26 cellular contexts compared by ENCODE assay signal in the genomic region with DNA sequence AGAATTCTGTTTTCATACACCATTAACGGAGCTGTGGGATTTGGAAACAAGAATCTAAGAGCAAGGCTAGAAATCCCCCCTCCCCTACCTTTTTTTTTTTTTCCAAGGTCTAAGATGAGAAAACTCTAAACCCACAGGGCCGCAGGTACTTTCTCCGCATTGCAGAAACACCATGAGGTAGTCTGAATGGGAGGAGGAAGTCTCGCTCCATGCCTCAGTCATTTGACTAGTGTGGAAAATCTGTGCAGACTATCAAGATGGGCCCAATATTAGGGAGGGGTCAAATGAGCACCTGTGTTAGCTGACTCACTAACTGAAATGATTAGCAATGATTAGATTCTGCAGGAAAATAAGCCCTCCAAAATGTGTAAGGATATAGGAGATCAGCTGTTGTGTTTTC. TPM values are rescaled to one million over a fixed set of nuclear protein-coding genes. Genes with fewer than 3 reads are reported as not detected.
DNase-seq lines count a peak whose midpoint lies in the region; ATAC-seq and TF ChIP-seq lines count a peak whose summit lies in the region.
"Had no signal": no experiment of that assay in that cellular context is flagged by ENCODE, and none has a peak within 500 bp of the region (broad histone marks: within the 10 kb centered on the region; RNA-seq: fewer than 3 reads in every experiment).

No MANE protein-coding gene starts in this region.

- H3K4ac ChIP-seq in mesendoderm (ENCODE audit: low read depth, low read length): no peak overlapping the region

- H4K8ac ChIP-seq in mesendoderm (ENCODE audit: low read depth, low read length): no peak overlapping the region

- intact Hi-C loops in activated CD4-positive, alpha-beta T cell treated with anti-CD3 and anti-CD28 coated beads, Interleukin-2, amount 10 ng/mL, durations not matched to agents 24 days and 14 days (cut with micrococcal nuclease): loop anchor here (5.0 to 10.0 kb wide), 2 partner anchors 219 to 236 kb away; no protein-coding TSS in a partner anchor
- intact Hi-C loops in CD8-positive, alpha-beta T cell (cut with DNase I, micrococcal nuclease): no loop called here

- peak overlapping the region; percentile 90 for H3K27ac Mint-ChIP-seq in activated CD4-positive, alpha-beta T cell treated with anti-CD3 and anti-CD28 coated beads, Interleukin-2, amount 10 ng/mL, durations not matched to agents 24 days and 14 days
- H3K27ac Mint-ChIP-seq in CD8-positive, alpha-beta T cell: peak overlapping the region; percentile 32
- H3K27ac Mint-ChIP-seq in central memory CD8-positive, alpha-beta T cell (ENCODE audit: low read depth): peak overlapping the region; percentile 81
- no peak overlapping the region for H3K27ac Mint-ChIP-seq in mesothelial cell of epicardium
- H3K27ac Mint-ChIP-seq: T-helper 2 cell treated with Interferon-gamma antibody and Interleukin-4, amounts not matched to agents 5 μg/mL and 100 μg/mL, for 36 hours had no signal

- H3K27me3 Mint-ChIP-seq in activated CD4-positive, alpha-beta T cell treated with anti-CD3 and anti-CD28 coated beads, Interleukin-2, amount 10 ng/mL, durations not matched to agents 24 days and 14 days: no peaks in the 10 kb centered on the region
- no peaks in the 10 kb centered on the region for H3K27me3 Mint-ChIP-seq in CD8-positive, alpha-beta T cell (ENCODE audit: low read depth)
- no peaks in the 10 kb centered on the region for H3K27me3 Mint-ChIP-seq in central memory CD8-positive, alpha-beta T cell
- H3K27me3 Mint-ChIP-seq in mesothelial cell of epicardium (ENCODE audit: low read depth): no peaks in the 10 kb centered on the region
- H3K27me3 Mint-ChIP-seq: naive B cell had no signal

- no peaks in the 10 kb centered on the region for H3K36me3 ChIP-seq in CD8-positive, alpha-beta T cell (ENCODE audit: insufficient read depth, low read length)
- H3K36me3 ChIP-seq in mesendoderm (ENCODE audit: control insufficient read depth, insufficient read depth, low read length): no peaks in the 10 kb centered on the region
- H3K36me3 ChIP-seq: adrenal gland, brain microvascular endothelial cell, suprapubic skin had no signal

- H3K4me3 Mint-ChIP-seq in activated CD4-positive, alpha-beta T cell treated with anti-CD3 and anti-CD28 coated beads, Interleukin-2, amount 10 ng/mL, durations not matched to agents 24 days and 14 days: no peak overlapping the region
- no peak overlapping the region for H3K4me3 Mint-ChIP-seq in CD8-positive, alpha-beta T cell
- H3K4me3 Mint-ChIP-seq in central memory CD8-positive, alpha-beta T cell: no peak overlapping the region
- H3K4me3 Mint-ChIP-seq in mesothelial cell of epicardium: no peak overlapping the region
- H3K4me3 Mint-ChIP-seq: naive B cell; T-helper 2 cell treated with Interferon-gamma antibody and Interleukin-4, amounts not matched to agents 5 μg/mL and 100 μg/mL, for 36 hours had no signal

- H3K4me1 ChIP-seq in CD8-positive, alpha-beta T cell (ENCODE audit: insufficient read depth, low read length): no peaks in the 10 kb centered on the region
- H3K4me1 ChIP-seq in mesendoderm (ENCODE audit: control insufficient read depth, low read depth, low read length): no peaks in the 10 kb centered on the region
- H3K4me1 ChIP-seq: adrenal gland, foreskin keratinocyte, suprapubic skin had no signal

- DNase-seq in activated CD4-positive, alpha-beta T cell treated with anti-CD3 and anti-CD28 coated beads, Interleukin-2, amount 10 ng/mL, durations not matched to agents 24 days and 14 days: no peak
- DNase-seq in activated CD4-positive, alpha-beta T cell treated with anti-CD3 and anti-CD28 coated beads, Interleukin-2, amount 50 U/mL, for 4 hours: no peak
- DNase-seq in CD8-positive, alpha-beta T cell: no peak
- DNase-seq in central memory CD8-positive, alpha-beta T cell (ENCODE audit: low spot score in 2 of 2): no peak
- no peak for DNase-seq in cerebellar nuclear complex (lab: John Stamatoyannopoulos, UW)
- DNase-seq in mesothelial cell of epicardium (ENCODE audit: low spot score in 2 of 2, unreplicated experiment in 2 of 2): no peak
- no peak for DNase-seq in mesendoderm
- DNase-seq: adrenal gland; AML-193; brain microvascular endothelial cell; DMS53; effector memory CD4-positive, alpha-beta T cell; foreskin keratinocyte; GDM1; left cardiac atrium; MM.1S; naive B cell; NCI-H1417; NCI-H2081 treated with DMSO at 0.1 percent for 48 hours had no signal

- H3K36me3 Mint-ChIP-seq in activated CD4-positive, alpha-beta T cell treated with anti-CD3 and anti-CD28 coated beads, Interleukin-2, amount 10 ng/mL, durations not matched to agents 24 days and 14 days (ENCODE audit: low read depth): peaks cover 10% of the 10 kb centered on the region
- H3K36me3 Mint-ChIP-seq in CD8-positive, alpha-beta T cell: peaks cover 40% of the 10 kb centered on the region
- peaks cover 23% of the 10 kb centered on the region for H3K36me3 Mint-ChIP-seq in central memory CD8-positive, alpha-beta T cell (ENCODE audit: insufficient read depth)
- peaks cover 3% of the 10 kb centered on the region for H3K36me3 Mint-ChIP-seq in mesothelial cell of epicardium
- H3K36me3 Mint-ChIP-seq: naive B cell had no signal

- H3K79me2 ChIP-seq in mesendoderm (ENCODE audit: control insufficient read depth, insufficient read depth, low read length): no peaks in the 10 kb centered on the region

- H2BK15ac ChIP-seq in mesendoderm (replicated peaks; ENCODE audit: low read depth): no peak overlapping the region

- no peaks in the 10 kb centered on the region for H3K27me3 ChIP-seq in CD8-positive, alpha-beta T cell (ENCODE audit: insufficient read depth, low read length)
- H3K27me3 ChIP-seq in mesendoderm (ENCODE audit: insufficient read depth, low read length, poor library complexity): no peaks in the 10 kb centered on the region
- H3K27me3 ChIP-seq: adrenal gland, brain microvascular endothelial cell, foreskin keratinocyte, suprapubic skin had no signal

- no peak overlapping the region for H2BK5ac ChIP-seq in mesendoderm (ENCODE audit: low read length)

- H3K4me1 Mint-ChIP-seq in activated CD4-positive, alpha-beta T cell treated with anti-CD3 and anti-CD28 coated beads, Interleukin-2, amount 10 ng/mL, durations not matched to agents 24 days and 14 days: peaks cover 27% of the 10 kb centered on the region
- H3K4me1 Mint-ChIP-seq in CD8-positive, alpha-beta T cell (ENCODE audit: low read depth): peaks cover 2% of the 10 kb centered on the region
- H3K4me1 Mint-ChIP-seq in central memory CD8-positive, alpha-beta T cell: peaks cover 16% of the 10 kb centered on the region
- no peaks in the 10 kb centered on the region for H3K4me1 Mint-ChIP-seq in mesothelial cell of epicardium

- POLR2A ChIA-PET in CD8-positive, alpha-beta T cell (lab: Charles Lee): interaction anchor here (0.6 kb wide), 1 partner anchor 50 kb away, joined by 4 read pairs; no protein-coding TSS in a partner anchor

- no peaks in the 10 kb centered on the region for H3K9me3 ChIP-seq in CD8-positive, alpha-beta T cell (ENCODE audit: low read length)
- H3K9me3 ChIP-seq: adrenal gland, suprapubic skin had no signal

- H3K79me1 ChIP-seq in mesendoderm (ENCODE audit: low read length): no peaks in the 10 kb centered on the region

- H2AK5ac ChIP-seq in mesendoderm (ENCODE audit: low read length): no peak overlapping the region

- TF ChIP-seq CTCF in CD8-positive, alpha-beta T cell (IDR thresholded peaks at IDR 0.05): no peak
- no peak for TF ChIP-seq CTCF in mesothelial cell of epicardium (IDR thresholded peaks at IDR 0.05; ENCODE audit: unreplicated experiment)

- no peak overlapping the region for H3K27ac ChIP-seq in CD8-positive, alpha-beta T cell (ENCODE audit: low read depth, low read length)
- H3K27ac ChIP-seq in mesendoderm (ENCODE audit: low read depth, low read length): no peak overlapping the region
- H3K27ac ChIP-seq: adrenal gland, brain microvascular endothelial cell, foreskin keratinocyte, suprapubic skin, VCaP had no signal

- H3K4me2 ChIP-seq in mesendoderm (ENCODE audit: low read length): no peak overlapping the region

- CTCF ChIA-PET in CD8-positive, alpha-beta T cell (lab: Charles Lee): interaction anchor here (0.8 kb wide), 1 partner anchor 183 kb away, joined by 3 read pairs; no protein-coding TSS in a partner anchor

- no CpG with 5 or more reads among the region's 4 CpGs for WGBS in mesendoderm (ENCODE audit: extremely low coverage, insufficient coverage, low lambda C conversion rate)

- no peak overlapping the region for H3K4me3 ChIP-seq in CD8-positive, alpha-beta T cell (ENCODE audit: low read depth, low read length)
- H3K4me3 ChIP-seq in mesendoderm (ENCODE audit: low read length): no peak overlapping the region
- H3K4me3 ChIP-seq: adrenal gland, K562, suprapubic skin had no signal

- no peak overlapping the region for H3K56ac ChIP-seq in mesendoderm (ENCODE audit: low read length)

- H3K9ac ChIP-seq in mesendoderm (ENCODE audit: low read length): no peak overlapping the region

- H3K23ac ChIP-seq in mesendoderm (ENCODE audit: low read length): no peak overlapping the region

- ATAC-seq in CD8-positive, alpha-beta T cell: no peak
- ATAC-seq in HG03442 (IDR thresholded peaks at IDR 0.05; ENCODE audit: unreplicated experiment): peak; percentile 62
- no peak for ATAC-seq in central memory CD8-positive, alpha-beta T cell (replicated peaks; ENCODE audit: extremely low read depth, poor library complexity, severe bottlenecking)
- ATAC-seq: foreskin keratinocyte, HCT116, K562, left cardiac atrium had no signal

- H2BK120ac ChIP-seq in mesendoderm (ENCODE audit: low read depth, low read length): no peak overlapping the region

- H4K5ac ChIP-seq in mesendoderm (ENCODE audit: low read length): no peak overlapping the region

- H3K18ac ChIP-seq in mesendoderm (ENCODE audit: low read length): no peak overlapping the region

- H3K9me3 Mint-ChIP-seq in activated CD4-positive, alpha-beta T cell treated with anti-CD3 and anti-CD28 coated beads, Interleukin-2, amount 10 ng/mL, durations not matched to agents 24 days and 14 days: no peaks in the 10 kb centered on the region
- H3K9me3 Mint-ChIP-seq in CD8-positive, alpha-beta T cell: no peaks in the 10 kb centered on the region
- H3K9me3 Mint-ChIP-seq in central memory CD8-positive, alpha-beta T cell: no peaks in the 10 kb centered on the region
- peaks cover 9% of the 10 kb centered on the region for H3K9me3 Mint-ChIP-seq in mesothelial cell of epicardium
- H3K9me3 Mint-ChIP-seq: naive B cell; T-helper 2 cell treated with Interferon-gamma antibody and Interleukin-4, amounts not matched to agents 5 μg/mL and 100 μg/mL, for 36 hours had no signal

RNA-seq across cellular contexts. Expression of a gene that starts 40.9 kb away (rescaled TPM):
- 0.31 and 0.37 TPM in 2 replicates for total RNA-seq in activated CD4-positive, alpha-beta T cell treated with anti-CD3 and anti-CD28 coated beads, Interleukin-2, amount 10 ng/mL, durations not matched to agents 24 days and 14 days
- under 1 TPM in 1 of 2 experiments, not detected in 1; 0.14 TPM for total RNA-seq in CD8-positive, alpha-beta T cell
- 1.3 to 1.6 TPM (median 1.4 TPM) in 3 replicates for total RNA-seq in mesothelial cell of epicardium
- polyA plus RNA-seq in mesendoderm (2013, experiment 1 of 2): 0.65 TPM
- 0.59 TPM for polyA plus RNA-seq in mesendoderm (2013, experiment 2 of 2)
- total RNA-seq: OCI-LY7, suprapubic skin had no signal
